In genomic region chr14:61342486-61342885, GRCh38 we compare ENCODE assay signal across 8 cellular contexts. TPM values are rescaled to one million over a fixed set of nuclear protein-coding genes. Genes with fewer than 3 reads are reported as not detected.
A peak's percentile ranks its signal among the peaks of the same experiment; 100 is the strongest.
DNase-seq lines count a peak whose midpoint lies in the region; FAIRE-seq and TF ChIP-seq lines count a peak whose summit lies in the region.
"Had no signal": no experiment of that assay in that cellular context is flagged by ENCODE, and none has a peak within 500 bp of the region (broad histone marks: within the 10 kb centered on the region; RNA-seq: fewer than 3 reads in every experiment).

No MANE protein-coding gene starts in this region.

- H3K9me3 ChIP-seq in trophoblast cell (ENCODE audit: insufficient read depth, low read depth, low read length): no peaks in the 10 kb centered on the region
- no peaks in the 10 kb centered on the region for H3K9me3 ChIP-seq in thyroid gland
- H3K9me3 ChIP-seq in SK-N-SH: no peaks in the 10 kb centered on the region

- H4K91ac ChIP-seq in trophoblast cell (ENCODE audit: low read depth, low read length): no peak overlapping the region

- no peak overlapping the region for H3K18ac ChIP-seq in trophoblast cell (ENCODE audit: low read length)

- H3K4me1 ChIP-seq in trophoblast cell (ENCODE audit: control insufficient read depth in 1 of 2, insufficient read depth in 2 of 2, low read length in 2 of 2): peaks cover 19 to 35% of the 10 kb centered on the region in 2 experiments
- H3K4me1 ChIP-seq in thyroid gland: peaks cover 3 to 25% of the 10 kb centered on the region in 2 donors
- H3K4me1 ChIP-seq in SK-N-SH (ENCODE audit: control insufficient read depth in 1 of 2, insufficient read depth in 2 of 2, low read depth in 1 of 2, low read length in 1 of 2): no peaks in the 10 kb centered on the region; a peak in 1 of 4 replicates

- H3K9me3 Mint-ChIP-seq in T-helper 2 cell treated with Interferon-gamma antibody and Interleukin-4, amounts not matched to agents 5 μg/mL and 100 μg/mL, for 36 hours: no peaks in the 10 kb centered on the region

- H3K9ac ChIP-seq in trophoblast cell (ENCODE audit: low read length) (no peak overlapping the region), SK-N-SH (no peak overlapping the region)

- no peak overlapping the region for H2BK12ac ChIP-seq in trophoblast cell (ENCODE audit: low read length)

- peaks cover 84% of the 10 kb centered on the region for H3K4me1 Mint-ChIP-seq in T-helper 2 cell treated with Interferon-gamma antibody and Interleukin-4, amounts not matched to agents 5 μg/mL and 100 μg/mL, for 36 hours (ENCODE audit: low read depth)

- H3K27me3 Mint-ChIP-seq in T-helper 2 cell treated with Interferon-gamma antibody and Interleukin-4, amounts not matched to agents 5 μg/mL and 100 μg/mL, for 36 hours (ENCODE audit: low read depth): no peaks in the 10 kb centered on the region

- H2BK5ac ChIP-seq in trophoblast cell (ENCODE audit: low read depth, low read length, poor library complexity): no peak overlapping the region

- no peak overlapping the region for H4K12ac ChIP-seq in trophoblast cell (ENCODE audit: low read depth, low read length)

- no peak for TF ChIP-seq POLR2A in thyroid gland (IDR thresholded peaks at IDR 0.05)
- no peak for TF ChIP-seq POLR2A in H54 (IDR thresholded peaks at IDR 0.05; ENCODE audit: low read depth, low read length)

- H3K27me3 ChIP-seq in trophoblast cell (ENCODE audit: insufficient read depth, low read length) (no peaks in the 10 kb centered on the region), thyroid gland (no peaks in the 10 kb centered on the region), SK-N-SH (ENCODE audit: insufficient read depth) (no peaks in the 10 kb centered on the region)

- H3K23ac ChIP-seq in trophoblast cell (ENCODE audit: low read length): no peak overlapping the region

- H3F3A ChIP-seq in SK-N-SH (replicated peaks; ENCODE audit: insufficient read depth): no peaks in the 10 kb centered on the region

- H3K79me2 ChIP-seq in trophoblast cell (ENCODE audit: control insufficient read depth, insufficient read depth, low read length, poor library complexity) (peaks cover 21% of the 10 kb centered on the region), SK-N-SH (ENCODE audit: insufficient read depth) (no peaks in the 10 kb centered on the region)

- no peak for TF ChIP-seq EP300 in SK-N-SH (IDR thresholded peaks at IDR 0.05; ENCODE audit: borderline replicate concordance in 1 of 2, low read depth in 1 of 2, low read length in 1 of 2)

- H2AFZ ChIP-seq in trophoblast cell (ENCODE audit: insufficient read depth, low read length, poor library complexity) (no peak overlapping the region), SK-N-SH (ENCODE audit: low read depth) (no peak overlapping the region)

- H3K4me2 ChIP-seq in trophoblast cell (ENCODE audit: low read length) (no peak overlapping the region), SK-N-SH (no peak overlapping the region)

- peaks cover 46% of the 10 kb centered on the region for H3K36me3 Mint-ChIP-seq in T-helper 2 cell treated with Interferon-gamma antibody and Interleukin-4, amounts not matched to agents 5 μg/mL and 100 μg/mL, for 36 hours (ENCODE audit: low read depth)

- no peak overlapping the region for H3K14ac ChIP-seq in trophoblast cell (ENCODE audit: low read length)

- H3K4me3 Mint-ChIP-seq in T-helper 2 cell treated with Interferon-gamma antibody and Interleukin-4, amounts not matched to agents 5 μg/mL and 100 μg/mL, for 36 hours: peak overlapping the region; percentile 76

- H4K8ac ChIP-seq in trophoblast cell (ENCODE audit: low read depth, low read length): no peak overlapping the region

- peak overlapping the region; percentile 37 for H3K4ac ChIP-seq in trophoblast cell (ENCODE audit: low read depth, low read length)

- H3K27ac Mint-ChIP-seq in T-helper 2 cell treated with Interferon-gamma antibody and Interleukin-4, amounts not matched to agents 5 μg/mL and 100 μg/mL, for 36 hours: peak overlapping the region; percentile 98

- TF ChIP-seq CTCF in thyroid gland (IDR thresholded peaks at IDR 0.05) (no peak), SK-N-SH (IDR thresholded peaks at IDR 0.05) (no peak)

- no peak overlapping the region for H2AK5ac ChIP-seq in trophoblast cell (ENCODE audit: low read length)

- no peak overlapping the region for H3K4me3 ChIP-seq in trophoblast cell (ENCODE audit: low read depth, low read length)
- no peak overlapping the region for H3K4me3 ChIP-seq in thyroid gland (replicated peaks in 1 of 3)
- H3K4me3 ChIP-seq in SK-N-SH (ENCODE audit: low read depth in 2 of 2, low read length in 1 of 2): no peak overlapping the region

- CTCF ChIA-PET in SK-N-SH (lab: Yijun Ruan, JAX): no interaction called here

- peak; percentile 91 for DNase-seq in T-helper 2 cell treated with Interferon-gamma antibody and Interleukin-4, amounts not matched to agents 5 μg/mL and 100 μg/mL, for 36 hours (ENCODE audit: low spot score)
- DNase-seq in activated T-helper 9 cell treated with anti-CD3 and anti-CD28 coated beads, Interleukin-2, amount 50 U/mL, for 16 hours (ENCODE audit: low read depth): peak; percentile 72
- DNase-seq in trophoblast cell (no peak), thyroid gland (peak in 1 of 2 donors; percentile 31), H54 (ENCODE audit: insufficient read length, low spot score) (no peak), SK-N-SH (no peak), SK-N-DZ (ENCODE audit: low spot score) (no peak)
- DNase-seq: KBM-7 had no signal

- TF ChIP-seq RAD21 in SK-N-SH (IDR thresholded peaks at IDR 0.05; ENCODE audit: low read length): no peak

- H2BK120ac ChIP-seq in trophoblast cell (ENCODE audit: insufficient read depth, low read length, poor library complexity): no peak overlapping the region

- POLR2A ChIA-PET in SK-N-SH (lab: Yijun Ruan, JAX): no interaction called here

- intact Hi-C loops in thyroid gland (cut with DNase I): no loop called here

- WGBS in trophoblast cell (ENCODE audit: extremely low coverage, insufficient coverage, insufficient read length): no CpG with 5 or more reads among the region's 5 CpGs
- WGBS in thyroid gland, 2 donors: 81 to 90% methylated on average over 5 of the region's 5 CpGs
- 76% methylated on average over 5 of the region's 5 CpGs for WGBS in SK-N-SH (ENCODE audit: low lambda C conversion rate)

- H3K27ac ChIP-seq in trophoblast cell (ENCODE audit: low read depth, low read length): no peak overlapping the region
- peak overlapping the region in 2 of 3 donors; percentile 34 to 62 for H3K27ac ChIP-seq in thyroid gland
- H3K27ac ChIP-seq in SK-N-SH (ENCODE audit: low read depth in 2 of 2, low read length in 1 of 2): no peak overlapping the region

- H4K20me1 ChIP-seq in SK-N-SH (ENCODE audit: insufficient read depth): no peaks in the 10 kb centered on the region

- H3K9me2 ChIP-seq in SK-N-SH: no peaks in the 10 kb centered on the region

- peaks cover 12% of the 10 kb centered on the region for H3K79me1 ChIP-seq in trophoblast cell (ENCODE audit: low read length)

- FAIRE-seq in H54 (lab: Jason Lieb, UNC): no peak

- H3K36me3 ChIP-seq in trophoblast cell (ENCODE audit: control insufficient read depth in 1 of 2, insufficient read depth in 2 of 2, low read length in 2 of 2): peaks cover 0 to 2% of the 10 kb centered on the region in 2 experiments
- no peaks in the 10 kb centered on the region for H3K36me3 ChIP-seq in thyroid gland
- H3K36me3 ChIP-seq in SK-N-SH (replicated peaks in 1 of 2; ENCODE audit: control insufficient read depth in 1 of 2, insufficient read depth in 2 of 2, low read length in 1 of 2): no peaks in the 10 kb centered on the region

TF ChIP-seq in SK-N-SH, 30 proteins besides CTCF, POLR2A, EP300 and RAD21 (continues in another document):
- TF ChIP-seq SMC3 (IDR thresholded peaks at IDR 0.05; ENCODE audit: low read depth, low read length) (no peak), EZH2phosphoT487 (IDR thresholded peaks at IDR 0.05; ENCODE audit: borderline replicate concordance, low read depth) (no peak), TAF1 (IDR thresholded peaks at IDR 0.05; ENCODE audit: borderline replicate concordance, low read depth, low read length) (no peak), GABPA (IDR thresholded peaks at IDR 0.05; ENCODE audit: low read depth) (no peak), MAX (IDR thresholded peaks at IDR 0.05; ENCODE audit: low read depth) (no peak), RCOR1 (IDR thresholded peaks at IDR 0.05; ENCODE audit: low read length) (no peak), ELF1 (IDR thresholded peaks at IDR 0.05) (no peak), MEF2A (IDR thresholded peaks at IDR 0.05; ENCODE audit: borderline replicate concordance, low read depth) (no peak), ZBTB33 (IDR thresholded peaks at IDR 0.05; ENCODE audit: borderline replicate concordance, low read depth) (no peak), JUND (IDR thresholded peaks at IDR 0.05) (no peak), RXRA (IDR thresholded peaks at IDR 0.05; ENCODE audit: borderline replicate concordance, low read depth) (no peak), POLR2AphosphoS5 (IDR thresholded peaks at IDR 0.05; ENCODE audit: low read depth, low read length) (no peak)

RNA-seq across cellular contexts. Expression of gene PRKCH, which starts 21.1 kb away (rescaled TPM):
- 145 and 158 TPM in 2 replicates for polyA plus RNA-seq in trophoblast cell (2013)
- 10 to 100 TPM; 34.0 to 68.7 (median 49.8) TPM for total RNA-seq in thyroid gland
- 3.9 and 4.2 TPM in 2 replicates for polyA plus RNA-seq in SK-N-SH (2012; rRNA removed)
- 3.2 and 3.6 TPM in 2 replicates for polyA plus RNA-seq in SK-N-SH (2012; cell fraction: cytosol; rRNA removed)
- polyA plus RNA-seq in SK-N-SH (2012; cell fraction: nucleus; rRNA removed): 4.2 and 5.0 TPM in 2 replicates
- 0.25 and 0.28 TPM in 2 replicates for polyA plus RNA-seq in SK-N-DZ (2014; cell fraction: cytosol; rRNA removed)
- 3.3 TPM in 1 of 2 replicates, not detected in the other for polyA plus RNA-seq in SK-N-DZ (2014; cell fraction: nucleus; rRNA removed)

Comparison
In these comparisons a context has a peak if more than half of its experiments do, and no peak if none do; other contexts are left out.
1. DNase-seq: peak in T-helper 2 cell treated with Interferon-gamma antibody and Interleukin-4, amounts not matched to agents 5 μg/mL and 100 μg/mL, for 36 hours (single experiment) and activated T-helper 9 cell treated with anti-CD3 and anti-CD28 coated beads, Interleukin-2, amount 50 U/mL, for 16 hours (single experiment); none in trophoblast cell (0 of 2), H54 (single experiment), SK-N-SH (single experiment) and SK-N-DZ (single experiment).
2. H3K27ac ChIP-seq: peak in thyroid gland (2 of 3); none in trophoblast cell (single experiment) and SK-N-SH (0 of 2).